8 cellular contexts compared by ENCODE assay signal in genomic region chr3:122533931-122534334, GRCh38. TPM values are rescaled to one million over a fixed set of nuclear protein-coding genes. Genes with fewer than 3 reads are reported as not detected.
A peak's percentile ranks its signal among the peaks of the same experiment; 100 is the strongest.
DNase-seq lines count a peak whose midpoint lies in the region; ATAC-seq and TF ChIP-seq lines count a peak whose summit lies in the region.

No MANE protein-coding gene starts in this region.

- H3K36me3 Mint-ChIP-seq in endodermal cell (ENCODE audit: low read depth) = no peaks in the 10 kb centered on the region

- no peak overlapping the region for H3K27ac ChIP-seq in endodermal cell (ENCODE audit: low read depth, low read length)
- H3K27ac ChIP-seq in upper lobe of right lung = no peak overlapping the region

- WGBS in endodermal cell (ENCODE audit: insufficient coverage in 1 of 2, insufficient read length in 1 of 2), 2 experiments = 86 to 88% methylated on average over 1 of the region's 1 CpG

- peak; percentile 67 for DNase-seq in ACHN
- peak; percentile 88 for DNase-seq in SIG-M5 treated with dmso at 0.1 percent for 504 hours (lab: John Stamatoyannopoulos, UW; ENCODE audit: unreplicated experiment)
- DNase-seq in endodermal cell = peak; percentile 61
- DNase-seq in upper lobe of right lung = no peak
- DNase-seq in HuH-7 (ENCODE audit: low spot score) = no peak
- no peak for DNase-seq in NCI-H2227 treated with DMSO at 0.1 percent for 48 hours (lab: John Stamatoyannopoulos, UW)

- no peaks in the 10 kb centered on the region for H3K9me3 ChIP-seq in endodermal cell (ENCODE audit: control insufficient read depth, low read length)
- H3K9me3 ChIP-seq in upper lobe of right lung = no peaks in the 10 kb centered on the region

- in situ Hi-C loops in ACHN (cut with HindIII; ENCODE audit: low pct_ligation_motif_present, low pct_unique_long_range_greater_than_20kb, low sequenced_read_pairs) = no loop called here

- no peaks in the 10 kb centered on the region for H3K27me3 ChIP-seq in endodermal cell (ENCODE audit: control insufficient read depth, insufficient read depth, low read length, poor library complexity, severe bottlenecking)
- H3K27me3 ChIP-seq in upper lobe of right lung = no peaks in the 10 kb centered on the region

- H3K4me1 Mint-ChIP-seq in endodermal cell = peaks cover 21% of the 10 kb centered on the region

- ATAC-seq in GM19023 (IDR thresholded peaks at IDR 0.05; ENCODE audit: unreplicated experiment) (peak; percentile 100), HG03095 (IDR thresholded peaks at IDR 0.05; ENCODE audit: unreplicated experiment) (peak; percentile 98), upper lobe of right lung (peak; percentile 58)

- H3K4me3 Mint-ChIP-seq in endodermal cell = no peak overlapping the region

- H3K36me3 ChIP-seq in endodermal cell (ENCODE audit: control insufficient read depth, insufficient read depth, low read length) (no peaks in the 10 kb centered on the region), upper lobe of right lung (peaks cover 88% of the 10 kb centered on the region)

- no peaks in the 10 kb centered on the region for H3K27me3 Mint-ChIP-seq in endodermal cell (ENCODE audit: insufficient read depth)

- H3K27ac Mint-ChIP-seq in endodermal cell = no peak overlapping the region

- H3K4me1 ChIP-seq in endodermal cell (ENCODE audit: control insufficient read depth, insufficient read depth, low read length) (peaks cover 8% of the 10 kb centered on the region), upper lobe of right lung (no peaks in the 10 kb centered on the region)

- no peak overlapping the region for H3K9ac ChIP-seq in endodermal cell (ENCODE audit: extremely low read depth, low read length, poor library complexity, severe bottlenecking)

- no peaks in the 10 kb centered on the region for H3K9me3 Mint-ChIP-seq in endodermal cell

- H3K4me3 ChIP-seq in endodermal cell (ENCODE audit: low read length) (no peak overlapping the region), upper lobe of right lung (no peak overlapping the region)

- intact Hi-C loops in upper lobe of right lung (cut with DNase I) = no loop called here

- TF ChIP-seq CTCF in endodermal cell (conservative IDR thresholded peaks at IDR 0.05) (no peak), upper lobe of right lung (IDR thresholded peaks at IDR 0.05) (no peak)

RNA-seq across cellular contexts. Expression of gene KPNA1, which starts 19.2 kb away (rescaled TPM):
- total RNA-seq in endodermal cell = 10 to 100 TPM; 90.5 to 93.4 TPM
- polyA plus RNA-seq in endodermal cell (2013, experiment 1 of 2) = 69.5 TPM
- polyA plus RNA-seq in endodermal cell (2013, experiment 2 of 2) = 63.0 TPM
- total RNA-seq in upper lobe of right lung = 60.4 TPM

RNA-seq across cellular contexts. Expression of gene PARP9, which starts 30.2 kb away (rescaled TPM):
- total RNA-seq in endodermal cell = 1 to 10 TPM; 3.7 to 4.3 TPM
- polyA plus RNA-seq in endodermal cell (2013, experiment 1 of 2) = 0.96 TPM
- 0.99 TPM for polyA plus RNA-seq in endodermal cell (2013, experiment 2 of 2)
- 70.8 TPM for total RNA-seq in upper lobe of right lung

RNA-seq across cellular contexts. Expression of gene DTX3L, which starts 30.2 kb away (rescaled TPM):
- 1 to 10 TPM; 4.9 to 6.6 TPM for total RNA-seq in endodermal cell
- polyA plus RNA-seq in endodermal cell (2013, experiment 1 of 2) = 0.85 TPM
- 1.1 TPM for polyA plus RNA-seq in endodermal cell (2013, experiment 2 of 2)
- 67.5 TPM for total RNA-seq in upper lobe of right lung

RNA-seq across cellular contexts. Expression of gene PARP15, which starts 43.5 kb away (rescaled TPM):
- total RNA-seq in endodermal cell = under 1 TPM; 0.18 to 0.44 TPM
- not detected for polyA plus RNA-seq in endodermal cell (2013, experiment 1 of 2)
- polyA plus RNA-seq in endodermal cell (2013, experiment 2 of 2) = not detected
- 9.7 TPM for total RNA-seq in upper lobe of right lung

Comparison
In these comparisons a context has a peak if more than half of its experiments do, and no peak if none do; other contexts are left out.
1. DNase-seq: peak in ACHN (single experiment), SIG-M5 treated with dmso at 0.1 percent for 504 hours (single experiment) and endodermal cell (single experiment); none in upper lobe of right lung (single experiment), HuH-7 (single experiment) and NCI-H2227 treated with DMSO at 0.1 percent for 48 hours (single experiment).
2. RNA of gene PARP9, which starts 30.2 kb away (total RNA-seq): 70.8 TPM in upper lobe of right lung (single experiment); 3.7 to 4.3 TPM in endodermal cell; every median in the first group is over 10 times any median in the second.
3. Peak in every context shown above with its lines, with median percentiles within 50 percentile points of each other: ATAC-seq.